In the genomic region with DNA sequence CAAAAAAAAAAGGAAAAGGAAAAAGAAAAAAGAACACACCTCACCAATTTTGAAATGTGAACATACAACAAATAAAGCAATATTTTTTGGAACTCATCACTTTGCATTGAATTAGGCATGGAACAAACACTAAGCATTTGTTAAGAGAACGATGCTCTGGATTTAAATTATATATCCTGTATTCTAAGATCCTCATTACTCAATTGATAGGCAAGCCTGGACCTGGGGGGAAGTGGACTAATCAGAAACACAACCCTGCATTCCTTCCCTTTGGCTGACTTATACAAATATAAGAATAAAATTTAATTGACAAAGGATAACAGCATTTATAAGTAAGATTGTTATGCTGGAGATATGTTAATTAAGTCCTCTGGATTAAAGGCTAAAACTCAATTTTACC, we compare ENCODE assay signal across 14 cellular contexts. TPM values are rescaled to one million over a fixed set of nuclear protein-coding genes. Genes with fewer than 3 reads are reported as not detected.
DNase-seq lines count a peak whose midpoint lies in the region; ATAC-seq and TF ChIP-seq lines count a peak whose summit lies in the region.
"Had no signal": no experiment of that assay in that cellular context is flagged by ENCODE, and none has a peak within 500 bp of the region (broad histone marks: within the 10 kb centered on the region; RNA-seq: fewer than 3 reads in every experiment).

No MANE protein-coding gene starts in this region.

- H3K27me3 ChIP-seq in right atrium auricular region (no peaks in the 10 kb centered on the region), brain microvascular endothelial cell (replicated peaks) (no peaks in the 10 kb centered on the region), lower lobe of right lung (ENCODE audit: low read depth) (peaks cover 76% of the 10 kb centered on the region), vagina (no peaks in the 10 kb centered on the region)

- no peak for DNase-seq in right atrium auricular region (ENCODE audit: low spot score)
- DNase-seq in left cardiac atrium = no peak
- no peak for DNase-seq in brain microvascular endothelial cell
- DNase-seq in lower lobe of right lung = no peak
- DNase-seq in vagina (ENCODE audit: extremely low spot score in 2 of 2) = no peak
- DNase-seq in SKM-1 treated with dmso at 0.1 percent for 144 hours (lab: John Stamatoyannopoulos, UW; ENCODE audit: unreplicated experiment) = no peak
- DNase-seq in RKO (ENCODE audit: low spot score) = no peak
- DNase-seq: activated CD4-positive, alpha-beta T cell treated with anti-CD3 and anti-CD28 coated beads for 1 hour; activated effector memory CD4-positive, alpha-beta T cell treated with anti-CD3 and anti-CD28 coated beads, Interleukin-2, amount 50 U/mL, for 16 hours; kidney glomerular epithelial cell; NCI-H146; small intestine had no signal

- TF ChIP-seq POLR2A in vagina (IDR thresholded peaks at IDR 0.05) = no peak

- in situ Hi-C loops in brain microvascular endothelial cell (cut with HindIII; ENCODE audit: low pct_ligation_motif_present, low sequenced_read_pairs) = no loop called here

- H3K9me3 ChIP-seq in right atrium auricular region (no peaks in the 10 kb centered on the region), lower lobe of right lung (no peaks in the 10 kb centered on the region), vagina (no peaks in the 10 kb centered on the region)

- intact Hi-C loops in left cardiac atrium (cut with DNase I) (loop anchor here in 1 of 2 donors (5.0 kb wide), 1 partner anchor 46 kb away; no protein-coding TSS in a partner anchor), lower lobe of right lung (cut with DNase I) (no loop called here), vagina (cut with DNase I) (no loop called here)

- TF ChIP-seq CTCF in right atrium auricular region (IDR thresholded peaks at IDR 0.05) = no peak
- TF ChIP-seq CTCF in brain microvascular endothelial cell (IDR thresholded peaks at IDR 0.05; ENCODE audit: low read depth, low read length, missing control alignments) = no peak
- no peak for TF ChIP-seq CTCF in lower lobe of right lung (IDR thresholded peaks at IDR 0.05)
- no peak for TF ChIP-seq CTCF in vagina (IDR thresholded peaks at IDR 0.05)

- H3K27ac ChIP-seq in right atrium auricular region (peak overlapping the region; percentile 90 to 94), brain microvascular endothelial cell (no peak overlapping the region), lower lobe of right lung (no peak overlapping the region), vagina (peak overlapping the region; percentile 23)

- ATAC-seq in left cardiac atrium = no peak
- no peak for ATAC-seq in lower lobe of right lung
- no peak for ATAC-seq in HG02678 (IDR thresholded peaks at IDR 0.05; ENCODE audit: unreplicated experiment)

- H3K4me3 ChIP-seq in right atrium auricular region = peak overlapping the region; percentile 75 to 87
- peak overlapping the region; percentile 75 for H3K4me3 ChIP-seq in brain microvascular endothelial cell (ENCODE audit: low read depth, low read length)
- peak overlapping the region; percentile 55 for H3K4me3 ChIP-seq in lower lobe of right lung
- H3K4me3 ChIP-seq in vagina = peak overlapping the region; percentile 55 to 62

- H3K36me3 ChIP-seq in right atrium auricular region (no peaks in the 10 kb centered on the region), brain microvascular endothelial cell (replicated peaks) (peaks cover 3% of the 10 kb centered on the region), lower lobe of right lung (no peaks in the 10 kb centered on the region), vagina (no peaks in the 10 kb centered on the region)

- H3K4me1 ChIP-seq in right atrium auricular region (peaks cover 0 to 20% of the 10 kb centered on the region in 2 donors), lower lobe of right lung (peaks cover 13% of the 10 kb centered on the region), vagina (peaks cover 12% of the 10 kb centered on the region)

RNA-seq across cellular contexts. Expression of a gene that starts 2.2 kb away (rescaled TPM):
- total RNA-seq in right atrium auricular region = 10 to 100 TPM; 25.8 to 41.8 TPM
- 10 to 100 TPM; 28.5 to 38.5 TPM for total RNA-seq in left cardiac atrium
- total RNA-seq in lower lobe of right lung = 18.4 TPM
- 10.1 TPM for total RNA-seq in vagina

RNA-seq across cellular contexts. Expression of a gene that starts 19.8 kb away (rescaled TPM):
- 10 to 100 TPM in 1 of 2 donors, not detected in 1; 19.0 TPM for total RNA-seq in right atrium auricular region
- total RNA-seq in left cardiac atrium = 10 to 100 TPM; 11.6 to 14.1 TPM
- total RNA-seq in lower lobe of right lung = 22.3 TPM
- not detected for total RNA-seq in vagina
- total RNA-seq: RPMI7951 had no signal

Comparison
In these comparisons a context has a peak if more than half of its experiments do, and no peak if none do; other contexts are left out.
1. H3K27ac ChIP-seq: peak in right atrium auricular region (2 of 2) and vagina (single experiment); none in brain microvascular endothelial cell (single experiment) and lower lobe of right lung (single experiment).
2. Peak in every context shown above with its lines, with median percentiles within 50 percentile points of each other: H3K4me3 ChIP-seq.